ENCODE assay signal across 20 cellular contexts in the genomic region with DNA sequence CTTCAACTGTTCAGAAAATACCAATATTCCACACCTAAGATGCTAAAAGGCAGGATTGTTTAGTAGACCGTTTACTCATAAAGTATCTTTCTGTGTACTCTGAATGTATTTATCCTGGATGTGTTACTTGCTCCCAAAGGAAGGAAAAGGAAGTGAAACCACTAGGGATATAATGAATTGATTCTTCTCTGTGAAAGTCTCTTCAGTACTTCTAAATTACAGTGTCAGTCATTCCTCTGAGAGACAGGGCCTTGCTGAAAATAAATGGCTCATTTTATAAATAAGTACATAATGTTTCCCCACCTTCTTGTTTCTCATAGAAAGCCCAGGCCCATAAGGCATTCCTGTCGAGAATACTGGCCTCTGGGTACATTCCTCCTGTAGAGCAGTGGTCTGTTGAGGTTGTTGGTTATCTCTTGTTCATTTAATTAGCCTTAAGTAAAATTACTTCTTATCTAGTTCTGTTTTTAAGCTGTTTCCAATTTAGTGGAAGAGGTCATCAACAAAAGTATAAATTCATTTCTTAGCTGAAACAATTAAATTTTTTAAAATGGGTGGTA. TPM values are rescaled to one million over a fixed set of nuclear protein-coding genes. Genes with fewer than 3 reads are reported as not detected.
DNase-seq lines count a peak whose midpoint lies in the region; ATAC-seq and TF ChIP-seq lines count a peak whose summit lies in the region.
"Had no signal": no experiment of that assay in that cellular context is flagged by ENCODE, and none has a peak within 500 bp of the region (broad histone marks: within the 10 kb centered on the region; RNA-seq: fewer than 3 reads in every experiment).

No MANE protein-coding gene starts in this region.

- H3K27ac ChIP-seq in ACC112 (ENCODE audit: low read depth, low read length) (no peak overlapping the region), mesodermal cell (ENCODE audit: low read depth, low read length, severe bottlenecking) (peak overlapping the region; percentile 76), dorsolateral prefrontal cortex (no peak overlapping the region), testis (no peak overlapping the region)
- H3K27ac ChIP-seq: gastrocnemius medialis, upper lobe of right lung had no signal

- H3K79me2 ChIP-seq in ACC112 (ENCODE audit: control insufficient read depth, insufficient read depth, low read length, unreplicated experiment): no peaks in the 10 kb centered on the region

- no peaks in the 10 kb centered on the region for H3K9me3 ChIP-seq in mesodermal cell (ENCODE audit: control insufficient read depth, low read length)
- H3K9me3 ChIP-seq in testis: no peaks in the 10 kb centered on the region
- H3K9me3 ChIP-seq: gastrocnemius medialis, upper lobe of right lung had no signal

- ATAC-seq in GM21381 (IDR thresholded peaks at IDR 0.05; ENCODE audit: unreplicated experiment): no peak
- ATAC-seq: gastrocnemius medialis, T-cell had no signal

- H3K4me3 Mint-ChIP-seq in HFFc6: peak overlapping the region; percentile 86
- H3K4me3 Mint-ChIP-seq: activated naive CD4-positive, alpha-beta T cell treated with anti-CD3 and anti-CD28 coated beads for 36 hours; activated T-cell treated with anti-CD3 and anti-CD28 coated beads, Interleukin-2, amount 50 U/mL, for 72 hours; central memory CD8-positive, alpha-beta T cell; naive thymus-derived CD4-positive, alpha-beta T cell; T-cell had no signal

- H3K27me3 Mint-ChIP-seq in HFFc6 (ENCODE audit: insufficient read depth): peaks cover 29% of the 10 kb centered on the region; the same call in 1 of the 2 replicates

- H3K36me3 ChIP-seq in ACC112 (ENCODE audit: insufficient read depth, low read length): no peaks in the 10 kb centered on the region
- peaks cover 31% of the 10 kb centered on the region for H3K36me3 ChIP-seq in mesodermal cell (ENCODE audit: control insufficient read depth, insufficient read depth, low read length)
- H3K36me3 ChIP-seq in testis (ENCODE audit: low read depth, missing control alignments): no peaks in the 10 kb centered on the region
- H3K36me3 ChIP-seq: gastrocnemius medialis, upper lobe of right lung had no signal

- peaks cover 26% of the 10 kb centered on the region for H3K4me1 Mint-ChIP-seq in HFFc6 (ENCODE audit: low read depth)

- H3K4me3 ChIP-seq in ACC112 (ENCODE audit: low read depth, low read length) (no peak overlapping the region), mesodermal cell (ENCODE audit: extremely low read depth, insufficient read depth, low read length, poor library complexity, severe bottlenecking) (peak overlapping the region; percentile 61), dorsolateral prefrontal cortex (no peak overlapping the region), testis (no peak overlapping the region)
- H3K4me3 ChIP-seq: gastrocnemius medialis, K562, upper lobe of right lung had no signal

- TF ChIP-seq CTCF in HFFc6 (IDR thresholded peaks at IDR 0.05): no peak
- TF ChIP-seq CTCF in dorsolateral prefrontal cortex (IDR thresholded peaks at IDR 0.05 in 54 of 56, conservative IDR thresholded peaks at IDR 0.05 in 2 of 56; ENCODE audit: low read depth in 1 of 56, partially characterized antibody in 56 of 56): no peak
- no peak for TF ChIP-seq CTCF in testis (IDR thresholded peaks at IDR 0.05)

- DNase-seq in HFFc6 (no peak), astrocyte of the hippocampus (ENCODE audit: low read depth, low spot score) (peak; percentile 5), SK-N-DZ (ENCODE audit: low spot score) (no peak), dorsolateral prefrontal cortex (no peak), testis (no peak)
- DNase-seq: activated CD4-positive, alpha-beta T cell treated with anti-CD3 and anti-CD28 coated beads for 1 hour; activated CD8-positive, alpha-beta memory T cell treated with anti-CD3 and anti-CD28 coated beads for 24 hours; gastrocnemius medialis; upper lobe of right lung had no signal

- no peaks in the 10 kb centered on the region for H3K9me3 Mint-ChIP-seq in HFFc6
- H3K9me3 Mint-ChIP-seq: activated naive CD4-positive, alpha-beta T cell treated with anti-CD3 and anti-CD28 coated beads for 36 hours; activated T-cell treated with anti-CD3 and anti-CD28 coated beads, Interleukin-2, amount 50 U/mL, for 72 hours; central memory CD8-positive, alpha-beta T cell; naive thymus-derived CD4-positive, alpha-beta T cell; T-cell had no signal

- WGBS in mesodermal cell (ENCODE audit: insufficient coverage in 2 of 2), 2 experiments: no CpG with 5 or more reads among the region's 2 CpGs
- 81 to 82% methylated on average over 2 of the region's 2 CpGs for WGBS in testis, 2 donors

- intact Hi-C loops in dorsolateral prefrontal cortex (cut with DNase I) (no loop called here), testis (cut with DNase I; ENCODE audit: low total_unique reads) (no loop called here)

- no peak for TF ChIP-seq POLR2A in testis (IDR thresholded peaks at IDR 0.05)

- H2AFZ ChIP-seq in ACC112 (ENCODE audit: low read length, unreplicated experiment): peak overlapping the region; percentile 10

- H3K4me1 ChIP-seq in ACC112 (ENCODE audit: control insufficient read depth, insufficient read depth, low read length, unreplicated experiment): peaks cover 2% of the 10 kb centered on the region
- peaks cover 14% of the 10 kb centered on the region for H3K4me1 ChIP-seq in mesodermal cell (ENCODE audit: control insufficient read depth, insufficient read depth, low read length, poor library complexity, severe bottlenecking)
- H3K4me1 ChIP-seq in testis: peaks cover 6% of the 10 kb centered on the region

- H3K27ac Mint-ChIP-seq in HFFc6: peak overlapping the region; percentile 3; the same call in 1 of the 2 replicates
- H3K27ac Mint-ChIP-seq: activated naive CD4-positive, alpha-beta T cell treated with anti-CD3 and anti-CD28 coated beads for 36 hours; activated T-cell treated with anti-CD3 and anti-CD28 coated beads, Interleukin-2, amount 50 U/mL, for 72 hours; naive thymus-derived CD4-positive, alpha-beta T cell; T-cell had no signal

- H3K27me3 ChIP-seq in ACC112 (ENCODE audit: insufficient read depth, low read length) (no peaks in the 10 kb centered on the region), dorsolateral prefrontal cortex (no peaks in the 10 kb centered on the region), testis (no peaks in the 10 kb centered on the region)

- H3K36me3 Mint-ChIP-seq in HFFc6 (ENCODE audit: low read depth): no peaks in the 10 kb centered on the region
- H3K36me3 Mint-ChIP-seq: CD14-positive monocyte; naive thymus-derived CD4-positive, alpha-beta T cell; T-cell had no signal

RNA-seq across cellular contexts. Expression of a gene that starts 1.6 kb away (rescaled TPM):
- total RNA-seq in HFFc6 (2021; fragmentation: NEBNext Ultra II Directional; extraction: Animal tissue kit (Norgen Biotek cat#: 25700)): 100 to 1,000 TPM in 4 of 6 experiments, 10 to 100 TPM in 2; 10.2 to 118 (median 112) TPM
- 1,521 TPM for polyA plus RNA-seq in mesodermal cell (2013, experiment 1 of 2)
- 1,320 TPM for polyA plus RNA-seq in mesodermal cell (2013, experiment 2 of 2)
- polyA plus RNA-seq in SK-N-DZ (2014; cell fraction: cytosol; rRNA removed): not detected in 2 replicates
- not detected in 2 replicates for polyA plus RNA-seq in SK-N-DZ (2014; cell fraction: nucleus; rRNA removed)
- total RNA-seq in dorsolateral prefrontal cortex (1 to 10 TPM in 115 of 120 experiments, under 1 TPM in 5; 0.46 to 7.7 (median 2.7) TPM), testis (not detected)
- polyA plus RNA-seq in testis (ENCODE audit: insufficient read depth, low read depth, low replicate concordance): not detected
- total RNA-seq: activated naive CD4-positive, alpha-beta T cell treated with anti-CD3 and anti-CD28 coated beads for 36 hours; activated T-cell treated with anti-CD3 and anti-CD28 coated beads, Interleukin-2, amount 50 U/mL, for 72 hours; gastrocnemius medialis; K562; naive thymus-derived CD4-positive, alpha-beta T cell; sciatic nerve; T-cell had no signal
- polyA plus RNA-seq: CD14-positive monocyte; K562; naive thymus-derived CD4-positive, alpha-beta T cell had no signal
